Comparison of ENCODE assay signal across 11 cellular contexts in genomic region chr19:6354098-6354674, GRCh38. TPM values are rescaled to one million over a fixed set of nuclear protein-coding genes. Genes with fewer than 3 reads are reported as not detected.
DNase-seq lines count a peak whose midpoint lies in the region; ATAC-seq and TF ChIP-seq lines count a peak whose summit lies in the region.
"Had no signal": no experiment of that assay in that cellular context is flagged by ENCODE, and none has a peak within 500 bp of the region (broad histone marks: within the 10 kb centered on the region; RNA-seq: fewer than 3 reads in every experiment).

No MANE protein-coding gene starts in this region.

- DNase-seq in EH (ENCODE audit: low read depth) (peak; percentile 37), cardiac fibroblast (ENCODE audit: low read depth in 2 of 2) (peak; percentile 43), progenitor cell of endocrine pancreas (ENCODE audit: low spot score, unreplicated experiment) (no peak), natural killer cell (no peak)
- DNase-seq in activated CD8-positive, alpha-beta memory T cell treated with anti-CD3 and anti-CD28 coated beads for 24 hours, result no peak
- DNase-seq: left colon; NK-92 treated with Interleukin-12 subunit alpha and Interleukin-12 subunit beta, amount 100 ng/mL, for 24 hours; right cardiac atrium had no signal

- no peaks in the 10 kb centered on the region for H3K4me1 ChIP-seq in KMS-11 (ENCODE audit: low read depth, poor library complexity, severe bottlenecking)

- H3K9me3 Mint-ChIP-seq in progenitor cell of endocrine pancreas (ENCODE audit: low read depth) (no peaks in the 10 kb centered on the region), natural killer cell (no peaks in the 10 kb centered on the region)

- no peaks in the 10 kb centered on the region for H3K36me3 ChIP-seq in KMS-11 (ENCODE audit: insufficient read depth)

- intact Hi-C loops in natural killer cell (cut with micrococcal nuclease), result no loop called here

- no peak overlapping the region for H3K9ac ChIP-seq in KMS-11

- H3K4me3 ChIP-seq in KMS-11 (IDR thresholded peaks at IDR 0.05; ENCODE audit: insufficient read depth, low read depth, low read length) (no peak overlapping the region), cardiac fibroblast (replicated peaks in 1 of 2; ENCODE audit: low read depth in 2 of 2, low read length in 2 of 2) (no peak overlapping the region)

- peaks cover 1% of the 10 kb centered on the region; the same call in 1 of the 2 replicates for H3K27me3 ChIP-seq in KMS-11 (ENCODE audit: insufficient read depth, low read depth)

- H3K4me1 Mint-ChIP-seq in progenitor cell of endocrine pancreas (ENCODE audit: low read depth), result no peaks in the 10 kb centered on the region
- H3K4me1 Mint-ChIP-seq in natural killer cell, result no peaks in the 10 kb centered on the region

- H3K36me3 Mint-ChIP-seq in progenitor cell of endocrine pancreas (ENCODE audit: insufficient read depth) (no peaks in the 10 kb centered on the region), natural killer cell (no peaks in the 10 kb centered on the region)

- H3K27ac Mint-ChIP-seq in progenitor cell of endocrine pancreas (no peak overlapping the region), natural killer cell (no peak overlapping the region)

- no peak overlapping the region for H2AFZ ChIP-seq in KMS-11 (ENCODE audit: low read depth)

- no peak overlapping the region for H3K27ac ChIP-seq in KMS-11

- no peaks in the 10 kb centered on the region for H3K79me2 ChIP-seq in KMS-11 (ENCODE audit: insufficient read depth, low read depth)

- no peak for ATAC-seq in GM18498 (IDR thresholded peaks at IDR 0.05; ENCODE audit: unreplicated experiment)
- ATAC-seq in natural killer cell, result no peak
- ATAC-seq: left colon, right cardiac atrium had no signal

- no peak overlapping the region for H3K4me2 ChIP-seq in KMS-11

- H4K20me1 ChIP-seq in KMS-11 (ENCODE audit: insufficient read depth), result no peaks in the 10 kb centered on the region

- H3K27me3 Mint-ChIP-seq in progenitor cell of endocrine pancreas, result no peaks in the 10 kb centered on the region
- H3K27me3 Mint-ChIP-seq in natural killer cell (ENCODE audit: low read depth in 2 of 2), result peaks cover 0 to 3% of the 10 kb centered on the region in 2 donors

- peak; percentile 41 for TF ChIP-seq CTCF in KMS-11 (conservative IDR thresholded peaks at IDR 0.05; ENCODE audit: low read depth, low read length)
- TF ChIP-seq CTCF in cardiac fibroblast (IDR thresholded peaks at IDR 0.05; ENCODE audit: low read depth, low read length), result peak; percentile 50
- TF ChIP-seq CTCF in progenitor cell of endocrine pancreas (IDR thresholded peaks at IDR 0.05; ENCODE audit: unreplicated experiment), result peak; percentile 35
- no peak for TF ChIP-seq CTCF in natural killer cell (IDR thresholded peaks at IDR 0.05)

- H3K4me3 Mint-ChIP-seq in progenitor cell of endocrine pancreas (ENCODE audit: low read depth) (no peak overlapping the region), natural killer cell (no peak overlapping the region)

RNA-seq across cellular contexts. Expression of gene CLPP, which starts 7.1 kb away (rescaled TPM):
- total RNA-seq in progenitor cell of endocrine pancreas, result 58.0 and 61.3 TPM in 2 replicates
- 10 to 100 TPM; 40.8 to 61.4 (median 46.1) TPM for total RNA-seq in natural killer cell

RNA-seq across cellular contexts. Expression of gene ALKBH7, which starts 18.4 kb away (rescaled TPM):
- 72.1 and 79.1 TPM in 2 replicates for total RNA-seq in progenitor cell of endocrine pancreas
- total RNA-seq in natural killer cell, result 10 to 100 TPM; 23.7 to 30.4 (median 25.9) TPM

RNA-seq across cellular contexts. Expression of gene ACER1, which starts 20.8 kb away (rescaled TPM):
- total RNA-seq in progenitor cell of endocrine pancreas, result not detected in 2 replicates
- under 1 TPM in 2 of 3 donors, not detected in 1; 0.25 to 0.35 TPM for total RNA-seq in natural killer cell
- total RNA-seq: left colon, M059J, right cardiac atrium had no signal

RNA-seq across cellular contexts. Expression of gene PSPN, which starts 21.5 kb away (rescaled TPM):
- total RNA-seq in progenitor cell of endocrine pancreas (4.3 TPM in 2 replicates), natural killer cell (1 to 10 TPM in 2 of 3 donors, under 1 TPM in 1; 0.82 to 1.1 (median 1.0) TPM)

RNA-seq across cellular contexts. Expression of gene GTF2F1, which starts 38.8 kb away (rescaled TPM):
- 75.1 and 77.8 TPM in 2 replicates for total RNA-seq in progenitor cell of endocrine pancreas
- 10 to 100 TPM; 56.6 to 63.9 (median 63.9) TPM for total RNA-seq in natural killer cell

Comparison
In these comparisons a context has a peak if more than half of its experiments do, and no peak if none do; other contexts are left out.
1. DNase-seq: peak in EH (single experiment) and cardiac fibroblast (2 of 2); none in progenitor cell of endocrine pancreas (single experiment), activated CD8-positive, alpha-beta memory T cell treated with anti-CD3 and anti-CD28 coated beads for 24 hours (single experiment) and natural killer cell (single experiment).